22 cellular contexts compared by ENCODE assay signal in the genomic region with DNA sequence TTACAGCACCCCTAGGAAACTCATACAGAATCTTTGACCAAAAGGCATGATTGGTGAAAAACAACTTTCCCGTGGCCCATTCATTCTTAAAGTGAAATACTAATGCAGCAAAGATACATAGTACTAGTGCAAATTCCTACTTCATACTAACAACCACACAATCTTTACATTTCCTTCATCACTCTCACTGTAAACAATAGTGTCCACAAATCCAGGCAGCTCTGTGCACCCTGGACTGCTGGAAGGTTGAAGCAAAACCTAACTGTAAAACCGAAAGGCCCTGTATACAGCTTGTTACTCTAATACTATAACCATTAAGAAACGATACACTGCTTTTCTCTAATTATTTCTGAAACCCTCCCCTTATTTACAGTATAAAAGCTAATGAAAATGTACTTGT.
DNase-seq lines count a peak whose midpoint lies in the region; ATAC-seq, FAIRE-seq and TF ChIP-seq lines count a peak whose summit lies in the region.
"Had no signal": no experiment of that assay in that cellular context is flagged by ENCODE, and none has a peak within 500 bp of the region (broad histone marks: within the 10 kb centered on the region; RNA-seq: fewer than 3 reads in every experiment).

No MANE protein-coding gene starts in this region.

- H2AFZ ChIP-seq in HepG2 (ENCODE audit: low read length): no peak overlapping the region
- H2AFZ ChIP-seq: GM23338 had no signal

- H3K27ac ChIP-seq in HepG2 (ENCODE audit: extremely low read length, insufficient read depth, low read length) (no peak overlapping the region), right lobe of liver (no peak overlapping the region)
- H3K27ac ChIP-seq: 22Rv1, A549, C4-2B, HL-60 had no signal

- H3K27me3 Mint-ChIP-seq in osteocyte (ENCODE audit: unreplicated experiment): no peaks in the 10 kb centered on the region
- peaks cover 2% of the 10 kb centered on the region for H3K27me3 Mint-ChIP-seq in activated naive CD8-positive, alpha-beta T cell treated with anti-CD3 and anti-CD28 coated beads, Interleukin-2, amount 50 U/mL, for 24 hours

- H3K4me3 ChIP-seq in HepG2 (replicated peaks in 1 of 3; ENCODE audit: insufficient read depth in 1 of 3, low read depth in 2 of 3, low read length in 3 of 3) (no peak overlapping the region), right lobe of liver (no peak overlapping the region)
- H3K4me3 ChIP-seq: A549, GM23338 had no signal

- intact Hi-C loops in HepG2 (cut with micrococcal nuclease; ENCODE audit: unreplicated experiment) (no loop called here), right lobe of liver (cut with DNase I) (no loop called here)

- peak overlapping the region; percentile 19 for H3K27ac Mint-ChIP-seq in osteocyte (ENCODE audit: unreplicated experiment)
- no peak overlapping the region for H3K27ac Mint-ChIP-seq in activated naive CD8-positive, alpha-beta T cell treated with anti-CD3 and anti-CD28 coated beads, Interleukin-2, amount 50 U/mL, for 24 hours
- H3K27ac Mint-ChIP-seq: CD4-positive, alpha-beta memory T cell; GM23338 had no signal

- H3K4me1 Mint-ChIP-seq in osteocyte (ENCODE audit: unreplicated experiment): peaks cover 54% of the 10 kb centered on the region
- H3K4me1 Mint-ChIP-seq in activated naive CD8-positive, alpha-beta T cell treated with anti-CD3 and anti-CD28 coated beads, Interleukin-2, amount 50 U/mL, for 24 hours: peaks cover 3% of the 10 kb centered on the region
- H3K4me1 Mint-ChIP-seq: CD4-positive, alpha-beta memory T cell had no signal

- H3K9me3 Mint-ChIP-seq in osteocyte (ENCODE audit: unreplicated experiment): no peaks in the 10 kb centered on the region
- H3K9me3 Mint-ChIP-seq in activated naive CD8-positive, alpha-beta T cell treated with anti-CD3 and anti-CD28 coated beads, Interleukin-2, amount 50 U/mL, for 24 hours: no peaks in the 10 kb centered on the region
- H3K9me3 Mint-ChIP-seq: CD4-positive, alpha-beta memory T cell; GM23338; IgD-negative memory B cell had no signal

- no peaks in the 10 kb centered on the region for H3K36me3 Mint-ChIP-seq in osteocyte (ENCODE audit: unreplicated experiment)
- no peaks in the 10 kb centered on the region for H3K36me3 Mint-ChIP-seq in activated naive CD8-positive, alpha-beta T cell treated with anti-CD3 and anti-CD28 coated beads, Interleukin-2, amount 50 U/mL, for 24 hours (ENCODE audit: low read depth)
- H3K36me3 Mint-ChIP-seq: CD4-positive, alpha-beta memory T cell; IgD-negative memory B cell had no signal

- TF ChIP-seq CTCF in HepG2 (CRISPR knock-in tag; IDR thresholded peaks at IDR 0.05) (no peak), right lobe of liver (IDR thresholded peaks at IDR 0.05) (no peak), osteocyte (IDR thresholded peaks at IDR 0.05) (no peak)

- WGBS in HepG2 (ENCODE audit: low lambda C conversion rate): 19% methylated on average over 3 of the region's 3 CpGs
- 83% methylated on average over 3 of the region's 3 CpGs for WGBS in right lobe of liver (ENCODE audit: insufficient coverage, low coverage, low lambda C conversion rate, missing lambda C conversion rate)

- TF ChIP-seq EP300 in HepG2 (IDR thresholded peaks at IDR 0.05; ENCODE audit: low read depth in 2 of 2, low read length in 2 of 2) (no peak), HepG2 (CRISPR knock-in tag; IDR thresholded peaks at IDR 0.05; ENCODE audit: borderline replicate concordance) (no peak)

- DNase-seq in HepG2 (ENCODE audit: low spot score): peak; percentile 20
- DNase-seq in right lobe of liver: no peak
- peak; percentile 24 for DNase-seq in OCI-M1 (lab: John Stamatoyannopoulos, UW)
- no peak for DNase-seq in osteocyte (ENCODE audit: extremely low spot score, unreplicated experiment)
- DNase-seq in GM03348 (ENCODE audit: low spot score): no peak
- DNase-seq in activated naive CD8-positive, alpha-beta T cell treated with anti-CD3 and anti-CD28 coated beads, Interleukin-2, amount 50 U/mL, for 24 hours: no peak
- no peak for DNase-seq in NCI-H1105 treated with DMSO at 0.1 percent for 48 hours (lab: John Stamatoyannopoulos, UW)
- DNase-seq: AML-193; CD4-positive, alpha-beta memory T cell; DMS 273 treated with DMSO at 0.1 percent for 48 hours; DMS53; DND-41; EL; HCEC 1CT; KBM-7 had no signal

- BruUV-seq in HepG2 (replicated peaks; lab: Mats Ljungman, UMichigan): no TSS peak

- H3K4me3 Mint-ChIP-seq in osteocyte (ENCODE audit: unreplicated experiment): no peak overlapping the region
- no peak overlapping the region for H3K4me3 Mint-ChIP-seq in activated naive CD8-positive, alpha-beta T cell treated with anti-CD3 and anti-CD28 coated beads, Interleukin-2, amount 50 U/mL, for 24 hours
- H3K4me3 Mint-ChIP-seq: CD4-positive, alpha-beta memory T cell; GM23338 had no signal

- peak; percentile 4 for FAIRE-seq in HepG2 (lab: Jason Lieb, UNC)
- FAIRE-seq: A549, H54 had no signal

- no peak for TF ChIP-seq POLR2A in HepG2 (IDR thresholded peaks at IDR 0.05; ENCODE audit: insufficient read depth in 1 of 2, low read depth in 2 of 2, low read length in 2 of 2)
- TF ChIP-seq POLR2A in right lobe of liver (IDR thresholded peaks at IDR 0.05): no peak

- no peak overlapping the region for H3K9ac ChIP-seq in HepG2 (ENCODE audit: insufficient read depth, low read depth, low read length)

- H3K4me1 ChIP-seq in HepG2 (ENCODE audit: insufficient read depth, low read length) (peaks cover 20% of the 10 kb centered on the region), right lobe of liver (peaks cover 0 to 9% (median 0%) of the 10 kb centered on the region in 4 donors)

- H3K9me3 ChIP-seq in HepG2 (ENCODE audit: low read length): no peaks in the 10 kb centered on the region
- no peaks in the 10 kb centered on the region for H3K9me3 ChIP-seq in right lobe of liver
- H3K9me3 ChIP-seq: A549 had no signal

- H3K79me2 ChIP-seq in HepG2 (ENCODE audit: insufficient read depth, low read length): no peaks in the 10 kb centered on the region

- no peaks in the 10 kb centered on the region for H4K20me1 ChIP-seq in HepG2 (ENCODE audit: insufficient read depth, low read length)

- H3K27me3 ChIP-seq in HepG2 (ENCODE audit: control insufficient read depth in 1 of 2, insufficient read depth in 2 of 2, low read length in 2 of 2): no peaks in the 10 kb centered on the region
- no peaks in the 10 kb centered on the region for H3K27me3 ChIP-seq in right lobe of liver

- in situ Hi-C loops in HepG2 (cut with HindIII; ENCODE audit: extremely low pct_ligation_motif_present, low pct_unique_long_range_greater_than_20kb): no loop called here

- CTCF ChIA-PET in HepG2 (lab: Yijun Ruan, JAX; ENCODE audit: low intra/inter-chr PET ratio, low total read pairs): no interaction called here

- ATAC-seq in HepG2 (peak; percentile 92), right lobe of liver (no peak)
- ATAC-seq in activated naive CD8-positive, alpha-beta T cell treated with anti-CD3 and anti-CD28 coated beads, Interleukin-2, amount 50 U/mL, for 24 hours: no peak
- ATAC-seq: A549, GM23338 had no signal

- POLR2A ChIA-PET in HepG2 (lab: Yijun Ruan, JAX): no interaction called here

- no peak for TF ChIP-seq RAD21 in HepG2 (CRISPR knock-in tag; IDR thresholded peaks at IDR 0.05)

- H3K4me2 ChIP-seq in HepG2 (ENCODE audit: low read depth, low read length): peak overlapping the region; percentile 38
- H3K4me2 ChIP-seq: A549, GM23338 had no signal

- H3K36me3 ChIP-seq in HepG2 (replicated peaks in 1 of 2; ENCODE audit: control insufficient read depth in 1 of 2, insufficient read depth in 2 of 2, low read length in 2 of 2): no peaks in the 10 kb centered on the region
- H3K36me3 ChIP-seq in right lobe of liver: no peaks in the 10 kb centered on the region

TF ChIP-seq in HepG2, 621 proteins besides CTCF, POLR2A, EP300 and RAD21 (continues in another document):
- TF ChIP-seq, protein P1, sequence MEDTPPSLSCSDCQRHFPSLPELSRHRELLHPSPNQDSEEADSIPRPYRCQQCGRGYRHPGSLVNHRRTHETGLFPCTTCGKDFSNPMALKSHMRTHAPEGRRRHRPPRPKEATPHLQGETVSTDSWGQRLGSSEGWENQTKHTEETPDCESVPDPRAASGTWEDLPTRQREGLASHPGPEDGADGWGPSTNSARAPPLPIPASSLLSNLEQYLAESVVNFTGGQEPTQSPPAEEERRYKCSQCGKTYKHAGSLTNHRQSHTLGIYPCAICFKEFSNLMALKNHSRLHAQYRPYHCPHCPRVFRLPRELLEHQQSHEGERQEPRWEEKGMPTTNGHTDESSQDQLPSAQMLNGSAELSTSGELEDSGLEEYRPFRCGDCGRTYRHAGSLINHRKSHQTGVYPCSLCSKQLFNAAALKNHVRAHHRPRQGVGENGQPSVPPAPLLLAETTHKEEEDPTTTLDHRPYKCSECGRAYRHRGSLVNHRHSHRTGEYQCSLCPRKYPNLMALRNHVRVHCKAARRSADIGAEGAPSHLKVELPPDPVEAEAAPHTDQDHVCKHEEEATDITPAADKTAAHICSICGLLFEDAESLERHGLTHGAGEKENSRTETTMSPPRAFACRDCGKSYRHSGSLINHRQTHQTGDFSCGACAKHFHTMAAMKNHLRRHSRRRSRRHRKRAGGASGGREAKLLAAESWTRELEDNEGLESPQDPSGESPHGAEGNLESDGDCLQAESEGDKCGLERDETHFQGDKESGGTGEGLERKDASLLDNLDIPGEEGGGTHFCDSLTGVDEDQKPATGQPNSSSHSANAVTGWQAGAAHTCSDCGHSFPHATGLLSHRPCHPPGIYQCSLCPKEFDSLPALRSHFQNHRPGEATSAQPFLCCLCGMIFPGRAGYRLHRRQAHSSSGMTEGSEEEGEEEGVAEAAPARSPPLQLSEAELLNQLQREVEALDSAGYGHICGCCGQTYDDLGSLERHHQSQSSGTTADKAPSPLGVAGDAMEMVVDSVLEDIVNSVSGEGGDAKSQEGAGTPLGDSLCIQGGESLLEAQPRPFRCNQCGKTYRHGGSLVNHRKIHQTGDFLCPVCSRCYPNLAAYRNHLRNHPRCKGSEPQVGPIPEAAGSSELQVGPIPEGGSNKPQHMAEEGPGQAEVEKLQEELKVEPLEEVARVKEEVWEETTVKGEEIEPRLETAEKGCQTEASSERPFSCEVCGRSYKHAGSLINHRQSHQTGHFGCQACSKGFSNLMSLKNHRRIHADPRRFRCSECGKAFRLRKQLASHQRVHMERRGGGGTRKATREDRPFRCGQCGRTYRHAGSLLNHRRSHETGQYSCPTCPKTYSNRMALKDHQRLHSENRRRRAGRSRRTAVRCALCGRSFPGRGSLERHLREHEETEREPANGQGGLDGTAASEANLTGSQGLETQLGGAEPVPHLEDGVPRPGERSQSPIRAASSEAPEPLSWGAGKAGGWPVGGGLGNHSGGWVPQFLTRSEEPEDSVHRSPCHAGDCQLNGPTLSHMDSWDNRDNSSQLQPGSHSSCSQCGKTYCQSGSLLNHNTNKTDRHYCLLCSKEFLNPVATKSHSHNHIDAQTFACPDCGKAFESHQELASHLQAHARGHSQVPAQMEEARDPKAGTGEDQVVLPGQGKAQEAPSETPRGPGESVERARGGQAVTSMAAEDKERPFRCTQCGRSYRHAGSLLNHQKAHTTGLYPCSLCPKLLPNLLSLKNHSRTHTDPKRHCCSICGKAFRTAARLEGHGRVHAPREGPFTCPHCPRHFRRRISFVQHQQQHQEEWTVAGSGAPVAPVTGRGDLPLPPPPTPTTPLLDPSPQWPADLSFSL (CRISPR knock-in tag; IDR thresholded peaks at IDR 0.05): 0 out of 2 replicates have a peak, but pooled peaks have one; percentile 19
- TF ChIP-seq SMYD3 (CRISPR knock-in tag; IDR thresholded peaks at IDR 0.05): no peak
- TF ChIP-seq KAT7 (CRISPR knock-in tag; IDR thresholded peaks at IDR 0.05; ENCODE audit: borderline replicate concordance): no peak

Comparison
In these comparisons a context has a peak if more than half of its experiments do, and no peak if none do; other contexts are left out.
1. DNase-seq: peak in HepG2 (single experiment) and OCI-M1 (single experiment); none in right lobe of liver (0 of 3), osteocyte (single experiment), GM03348 (single experiment), activated naive CD8-positive, alpha-beta T cell treated with anti-CD3 and anti-CD28 coated beads, Interleukin-2, amount 50 U/mL, for 24 hours (single experiment) and NCI-H1105 treated with DMSO at 0.1 percent for 48 hours (single experiment).